Comparison of ENCODE assay signal across 12 cellular contexts in genomic region chr22:44595841-44596341, GRCh38.
DNase-seq lines count a peak whose midpoint lies in the region; FAIRE-seq and TF ChIP-seq lines count a peak whose summit lies in the region.
"Had no signal": no experiment of that assay in that cellular context is flagged by ENCODE, and none has a peak within 500 bp of the region (broad histone marks: within the 10 kb centered on the region; RNA-seq: fewer than 3 reads in every experiment).

No MANE protein-coding gene starts in this region.

- TF ChIP-seq POLR2A in vagina (IDR thresholded peaks at IDR 0.05): no peak

- FAIRE-seq in HTR-8/SVneo (lab: Jason Lieb, UNC): no peak

- H3K36me3 ChIP-seq in endocrine pancreas (ENCODE audit: control insufficient read depth, insufficient read depth, low read length): no peaks in the 10 kb centered on the region
- H3K36me3 ChIP-seq in vagina: no peaks in the 10 kb centered on the region
- H3K36me3 ChIP-seq: upper lobe of right lung had no signal

- H3K27ac ChIP-seq in vagina: no peak overlapping the region
- H3K27ac ChIP-seq: upper lobe of right lung, VCaP had no signal

- H3K4me1 ChIP-seq in endocrine pancreas (ENCODE audit: control insufficient read depth, insufficient read depth, low read length): no peaks in the 10 kb centered on the region
- peaks cover 10% of the 10 kb centered on the region for H3K4me1 ChIP-seq in vagina

- DNase-seq in NCI-H345 (lab: John Stamatoyannopoulos, UW) (peak; percentile 34), NCI-H345 treated with DMSO at 0.1 percent for 48 hours (lab: John Stamatoyannopoulos, UW; ENCODE audit: unreplicated experiment) (no peak), NCI-H2171 treated with DMSO at 0.1 percent for 48 hours (lab: John Stamatoyannopoulos, UW) (peak; percentile 94), retina (peak; percentile 83), HTR-8/SVneo (ENCODE audit: insufficient read length, low spot score) (no peak), SKM-1 (lab: John Stamatoyannopoulos, UW; ENCODE audit: unreplicated experiment) (no peak), vagina (ENCODE audit: extremely low spot score in 2 of 2) (no peak)
- DNase-seq: activated naive CD4-positive, alpha-beta T cell treated with anti-CD3 and anti-CD28 coated beads, Interleukin-2, amount 50 U/mL, for 16 hours; effector memory CD4-positive, alpha-beta T cell; upper lobe of right lung had no signal

- H3K4me3 ChIP-seq in endocrine pancreas (ENCODE audit: control insufficient read depth, insufficient read depth, low read length) (no peak overlapping the region), vagina (peak overlapping the region in 1 of 2 donors; percentile 24)
- H3K4me3 ChIP-seq: upper lobe of right lung had no signal

- intact Hi-C loops in vagina (cut with DNase I): no loop called here

- no peak for TF ChIP-seq CTCF in vagina (IDR thresholded peaks at IDR 0.05)

- H3K27me3 ChIP-seq in endocrine pancreas (ENCODE audit: control insufficient read depth, insufficient read depth, low read length): no peaks in the 10 kb centered on the region
- no peaks in the 10 kb centered on the region for H3K27me3 ChIP-seq in vagina

- no peaks in the 10 kb centered on the region for H3K9me3 ChIP-seq in endocrine pancreas (ENCODE audit: control insufficient read depth, low read length)
- no peaks in the 10 kb centered on the region for H3K9me3 ChIP-seq in vagina
- H3K9me3 ChIP-seq: upper lobe of right lung had no signal

- peak overlapping the region; percentile 22 for H3K9ac ChIP-seq in endocrine pancreas (ENCODE audit: control insufficient read depth, insufficient read depth, low read length)

Comparison
In these comparisons a context has a peak if more than half of its experiments do, and no peak if none do; other contexts are left out.
1. DNase-seq: peak in NCI-H345 (single experiment), NCI-H2171 treated with DMSO at 0.1 percent for 48 hours (single experiment) and retina (single experiment); none in NCI-H345 treated with DMSO at 0.1 percent for 48 hours (single experiment), HTR-8/SVneo (single experiment), SKM-1 (single experiment) and vagina (0 of 2).